ENCODE assay signal across 8 cellular contexts in the genomic region with DNA sequence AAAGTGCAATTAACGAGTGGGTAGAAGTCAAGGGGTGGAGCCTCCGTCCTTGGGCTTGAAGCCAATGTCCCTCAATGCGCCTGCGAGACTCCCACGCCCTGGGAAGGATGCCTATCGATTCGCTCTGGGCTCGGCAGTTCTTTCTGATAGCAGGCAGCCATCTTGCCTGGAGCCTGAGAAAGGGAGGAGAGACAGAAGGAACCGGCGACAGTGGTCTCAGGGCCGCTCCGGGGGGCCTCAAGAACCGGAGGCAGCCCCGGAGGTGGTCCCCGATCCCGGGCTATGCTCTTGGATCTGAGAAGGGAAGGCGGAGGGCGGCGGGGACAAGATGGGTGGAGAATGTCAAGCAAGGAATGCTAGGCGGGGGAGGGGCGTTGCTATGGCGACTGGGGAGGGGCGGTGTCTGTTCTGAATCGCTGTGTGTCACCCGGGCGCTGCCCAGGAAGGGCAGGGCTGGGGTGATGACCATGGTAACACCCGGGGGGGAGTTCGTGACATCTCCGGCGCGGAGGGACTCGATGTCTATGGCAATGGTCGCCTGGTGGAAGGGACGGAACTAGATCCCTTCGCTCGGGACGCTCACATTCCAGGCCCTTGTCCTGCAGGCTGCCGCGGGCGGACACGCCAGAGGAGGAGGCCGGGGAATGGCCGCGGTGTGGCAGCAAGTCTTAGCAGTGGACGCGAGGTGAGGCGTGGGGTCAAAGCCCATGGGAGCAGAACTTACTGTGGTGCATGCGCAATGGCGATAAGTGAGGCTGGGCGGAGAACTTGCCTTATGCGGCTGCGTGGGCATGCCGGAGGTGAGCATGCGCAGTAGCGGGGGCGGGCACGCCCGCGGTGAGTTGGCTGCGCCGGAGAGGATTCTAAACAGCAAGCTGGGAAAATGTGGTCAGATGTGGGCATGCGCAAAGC. TPM values are rescaled to one million over a fixed set of nuclear protein-coding genes. Genes with fewer than 3 reads are reported as not detected.
DNase-seq lines count a peak whose midpoint lies in the region; ATAC-seq and TF ChIP-seq lines count a peak whose summit lies in the region.

A gene (plus strand): TSS at position 140 of the 912 bp plus-strand sequence. CDS start 505 bp downstream, at position 645.

- peak within 1 kb of the TSS; percentile 88 for H3K4me3 ChIP-seq in GM12875 (ENCODE audit: low read depth, low read length)
- peak within 1 kb of the TSS; percentile 41 to 80 (median 68) for H3K4me3 ChIP-seq in heart right ventricle

- intact Hi-C loops in heart right ventricle (cut with DNase I), result loop anchor here in 1 of 10 donors (2.0 kb wide), 1 partner anchor 99 kb away; a partner anchor contains a TSS
- intact Hi-C loops in posterior cingulate gyrus (cut with DNase I), result no loop called here

- no peaks in the 10 kb centered on the region for H3K9me3 ChIP-seq in heart right ventricle

- peaks cover 0 to 5% (median 0%) of the 10 kb centered on the region in 7 donors for H3K27me3 ChIP-seq in heart right ventricle

- H3K4me1 ChIP-seq in heart right ventricle, result peaks cover 0 to 13% (median 4%) of the 10 kb centered on the region in 9 donors

- H3K27ac Mint-ChIP-seq in T-helper 1 cell treated with Interleukin-12 subunit alpha and Interleukin-12 subunit beta and Interleukin-4 antibody, amounts not matched to agents 30 μg/mL and 1 μg/mL, for 36 hours, result peak within 1 kb of the TSS; percentile 95
- H3K27ac Mint-ChIP-seq in type B pancreatic cell, result peak within 1 kb of the TSS; percentile 100

- peak within 1 kb of the TSS; percentile 85 for H3K4me3 Mint-ChIP-seq in T-helper 1 cell treated with Interleukin-12 subunit alpha and Interleukin-12 subunit beta and Interleukin-4 antibody, amounts not matched to agents 30 μg/mL and 1 μg/mL, for 36 hours
- H3K4me3 Mint-ChIP-seq in type B pancreatic cell, result peak within 1 kb of the TSS; percentile 98

- WGBS in heart right ventricle, 2 donors, result 0% methylated on average over 48 to 62 of the region's 62 CpGs

- DNase-seq in NCI-H1694 treated with DMSO at 0.1 percent for 48 hours (lab: John Stamatoyannopoulos, UW), result peak; percentile 82
- peak; percentile 74 for DNase-seq in amniotic stem cell (lab: John Stamatoyannopoulos, UW)
- DNase-seq in heart right ventricle, result peak; percentile 90 to 95
- peak; percentile 73 to 98 (median 82) for DNase-seq in posterior cingulate gyrus
- peak; percentile 92 for DNase-seq in type B pancreatic cell (ENCODE audit: extremely low spot score, unreplicated experiment)

- H3K4me1 Mint-ChIP-seq in T-helper 1 cell treated with Interleukin-12 subunit alpha and Interleukin-12 subunit beta and Interleukin-4 antibody, amounts not matched to agents 30 μg/mL and 1 μg/mL, for 36 hours (ENCODE audit: low read depth), result peaks cover 6% of the 10 kb centered on the region
- peaks cover 10% of the 10 kb centered on the region for H3K4me1 Mint-ChIP-seq in type B pancreatic cell (ENCODE audit: unreplicated experiment)

- peaks cover 4% of the 10 kb centered on the region for H3K36me3 Mint-ChIP-seq in T-helper 1 cell treated with Interleukin-12 subunit alpha and Interleukin-12 subunit beta and Interleukin-4 antibody, amounts not matched to agents 30 μg/mL and 1 μg/mL, for 36 hours (ENCODE audit: low read depth)
- H3K36me3 Mint-ChIP-seq in type B pancreatic cell, result peaks cover 9% of the 10 kb centered on the region

- no peaks in the 10 kb centered on the region for H3K27me3 Mint-ChIP-seq in T-helper 1 cell treated with Interleukin-12 subunit alpha and Interleukin-12 subunit beta and Interleukin-4 antibody, amounts not matched to agents 30 μg/mL and 1 μg/mL, for 36 hours (ENCODE audit: low read depth)
- no peaks in the 10 kb centered on the region for H3K27me3 Mint-ChIP-seq in type B pancreatic cell

- TF ChIP-seq CTCF in GM12875 (IDR thresholded peaks at IDR 0.05; ENCODE audit: borderline replicate concordance, insufficient read depth, low read depth, low read length), result no peak
- peak in 2 of 9 donors; percentile 7 to 22 for TF ChIP-seq CTCF in heart right ventricle (IDR thresholded peaks at IDR 0.05)
- TF ChIP-seq CTCF in type B pancreatic cell (conservative IDR thresholded peaks at IDR 0.05), result no peak

- H3K9me3 Mint-ChIP-seq in T-helper 1 cell treated with Interleukin-12 subunit alpha and Interleukin-12 subunit beta and Interleukin-4 antibody, amounts not matched to agents 30 μg/mL and 1 μg/mL, for 36 hours, result no peaks in the 10 kb centered on the region
- peaks cover 4% of the 10 kb centered on the region for H3K9me3 Mint-ChIP-seq in type B pancreatic cell

- ATAC-seq in HG02798 (IDR thresholded peaks at IDR 0.05; ENCODE audit: poor library complexity, unreplicated experiment) (peak; percentile 80), heart right ventricle (peak; percentile 93 to 97 (median 95))

- H3K36me3 ChIP-seq in heart right ventricle, result peaks cover 0 to 39% (median 6%) of the 10 kb centered on the region in 9 donors

- H3K27ac ChIP-seq in heart right ventricle, result peak within 1 kb of the TSS; percentile 95 to 99 (median 98)

RNA-seq across cellular contexts. Expression of the gene that starts here (rescaled TPM):
- total RNA-seq in heart right ventricle, result 100 to 1,000 TPM; 121 to 176 (median 157) TPM
- 100 to 1,000 TPM; 292 to 352 TPM for polyA plus RNA-seq in heart right ventricle
- 80.2 and 96.1 TPM in 2 replicates for total RNA-seq in type B pancreatic cell (ENCODE audit: low replicate concordance)

Comparison
In these comparisons a context has a peak if more than half of its experiments do, and no peak if none do; other contexts are left out.
1. Peak in every context shown above with its lines: DNase-seq, ATAC-seq, H3K4me3 ChIP-seq and H3K27ac ChIP-seq.